Comparison of ENCODE assay signal across 18 cellular contexts in the genomic region with DNA sequence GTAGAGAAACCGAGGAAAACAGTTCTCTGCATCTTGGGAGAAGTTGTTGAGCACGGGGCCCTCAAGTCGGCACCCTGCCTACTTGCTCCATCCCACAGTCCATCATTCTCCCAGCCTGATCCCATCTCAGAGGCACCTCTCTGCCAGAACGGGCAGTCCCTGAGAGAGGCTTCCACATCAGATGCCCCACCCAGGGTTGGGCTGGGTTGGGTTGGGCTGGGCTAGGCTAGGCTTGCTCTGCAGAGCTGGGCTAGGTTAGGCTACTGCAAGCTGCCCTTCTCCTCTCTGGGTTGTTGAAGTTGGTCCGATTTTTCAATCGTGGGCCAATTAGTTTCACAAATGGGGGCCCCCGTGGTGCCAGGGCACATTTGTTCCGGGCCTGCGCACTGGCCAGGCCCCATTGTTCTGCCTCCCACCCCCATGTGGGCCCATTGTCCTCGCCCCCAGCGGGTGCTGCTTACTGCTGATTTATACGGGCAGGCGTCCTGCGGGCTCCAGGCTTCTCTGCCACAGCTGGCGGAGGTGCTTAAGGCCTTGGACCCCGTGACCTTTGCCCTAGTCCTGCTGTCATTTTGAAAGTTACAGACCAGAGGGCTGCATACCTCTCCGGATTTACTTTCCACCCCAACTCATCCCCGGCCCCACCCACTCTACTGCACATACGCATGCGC.
DNase-seq lines count a peak whose midpoint lies in the region; ATAC-seq and TF ChIP-seq lines count a peak whose summit lies in the region.
"Had no signal": no experiment of that assay in that cellular context is flagged by ENCODE, and none has a peak within 500 bp of the region (broad histone marks: within the 10 kb centered on the region; RNA-seq: fewer than 3 reads in every experiment).

No MANE protein-coding gene starts in this region.

- H3K4me1 ChIP-seq in left ventricle myocardium inferior (peaks cover 99% of the 10 kb centered on the region), colonic mucosa (no peaks in the 10 kb centered on the region), right lobe of liver (peaks cover 0 to 5% (median 0%) of the 10 kb centered on the region in 4 donors), upper lobe of right lung (peaks cover 16% of the 10 kb centered on the region), ascending aorta (peaks cover 9 to 62% of the 10 kb centered on the region in 2 donors)

- H3K4me3 ChIP-seq in left ventricle myocardium inferior (no peak overlapping the region), colonic mucosa (no peak overlapping the region), right lobe of liver (no peak overlapping the region), upper lobe of right lung (no peak overlapping the region), ascending aorta (no peak overlapping the region)

- H3K9ac ChIP-seq in colonic mucosa (ENCODE audit: low read depth in 2 of 2, low read length in 2 of 2), result no peak overlapping the region

- DNase-seq in left ventricle myocardium inferior, result peak; percentile 43
- no peak for DNase-seq in cardiac septum (ENCODE audit: low spot score)
- DNase-seq in colonic mucosa, result peak; percentile 34
- DNase-seq in right lobe of liver, result no peak
- no peak for DNase-seq in upper lobe of right lung
- DNase-seq in ascending aorta (ENCODE audit: low spot score in 2 of 2), result no peak
- no peak for DNase-seq in progenitor cell of endocrine pancreas (ENCODE audit: low spot score, unreplicated experiment)
- no peak for DNase-seq in NCI-H510A (lab: John Stamatoyannopoulos, UW)
- DNase-seq: activated CD4-positive, alpha-beta T cell treated with anti-CD3 and anti-CD28 coated beads, Interleukin-2, amount 50 U/mL, for 1 hour; activated naive CD4-positive, alpha-beta T cell; CD4-positive, alpha-beta memory T cell; DND-41; naive thymus-derived CD4-positive, alpha-beta T cell; NCI-H187; NCI-H446 treated with DMSO at 0.1 percent for 48 hours; OCI-M1; T1000 had no signal

- H3K27me3 Mint-ChIP-seq in progenitor cell of endocrine pancreas, result no peaks in the 10 kb centered on the region
- H3K27me3 Mint-ChIP-seq: CD4-positive, alpha-beta memory T cell; stimulated activated naive CD8-positive, alpha-beta T cell treated with anti-CD3 and anti-CD28 coated beads, Interleukin-15, Interleukin-2, amounts not matched to agents 100 ng/mL and 50 ng/mL, for 24 hours had no signal

- H3K4me3 Mint-ChIP-seq in progenitor cell of endocrine pancreas (ENCODE audit: low read depth), result no peak overlapping the region
- H3K4me3 Mint-ChIP-seq: CD4-positive, alpha-beta memory T cell; naive thymus-derived CD4-positive, alpha-beta T cell; stimulated activated naive CD8-positive, alpha-beta T cell treated with anti-CD3 and anti-CD28 coated beads, Interleukin-15, Interleukin-2, amounts not matched to agents 100 ng/mL and 50 ng/mL, for 24 hours had no signal

- no peaks in the 10 kb centered on the region for H3K27me3 ChIP-seq in left ventricle myocardium inferior (ENCODE audit: low read depth)
- no peaks in the 10 kb centered on the region for H3K27me3 ChIP-seq in colonic mucosa
- no peaks in the 10 kb centered on the region for H3K27me3 ChIP-seq in right lobe of liver
- no peaks in the 10 kb centered on the region for H3K27me3 ChIP-seq in upper lobe of right lung
- H3K27me3 ChIP-seq in ascending aorta, result no peaks in the 10 kb centered on the region

- peak; percentile 36 to 59 (median 48) for ATAC-seq in right lobe of liver
- peak; percentile 67 for ATAC-seq in upper lobe of right lung
- ATAC-seq: naive thymus-derived CD4-positive, alpha-beta T cell had no signal

- H3K9me3 ChIP-seq in left ventricle myocardium inferior (replicated peaks) (no peaks in the 10 kb centered on the region), colonic mucosa (no peaks in the 10 kb centered on the region), right lobe of liver (no peaks in the 10 kb centered on the region), upper lobe of right lung (no peaks in the 10 kb centered on the region), ascending aorta (no peaks in the 10 kb centered on the region)

- H3K36me3 ChIP-seq in left ventricle myocardium inferior (peaks cover 5% of the 10 kb centered on the region), colonic mucosa (no peaks in the 10 kb centered on the region), right lobe of liver (peaks cover 0 to 23% (median 3%) of the 10 kb centered on the region in 4 donors), upper lobe of right lung (peaks cover 22% of the 10 kb centered on the region), ascending aorta (peaks cover 10 to 16% of the 10 kb centered on the region in 2 donors)

- H3K27ac ChIP-seq in left ventricle myocardium inferior (replicated peaks) (no peak overlapping the region), colonic mucosa (no peak overlapping the region), right lobe of liver (no peak overlapping the region), upper lobe of right lung (no peak overlapping the region), ascending aorta (peak overlapping the region in 1 of 2 donors; percentile 41)

- no peaks in the 10 kb centered on the region for H3K9me3 Mint-ChIP-seq in progenitor cell of endocrine pancreas (ENCODE audit: low read depth)
- H3K9me3 Mint-ChIP-seq: CD4-positive, alpha-beta memory T cell; naive thymus-derived CD4-positive, alpha-beta T cell; stimulated activated naive CD8-positive, alpha-beta T cell treated with anti-CD3 and anti-CD28 coated beads, Interleukin-15, Interleukin-2, amounts not matched to agents 100 ng/mL and 50 ng/mL, for 24 hours had no signal

- no peak overlapping the region for H3K27ac Mint-ChIP-seq in progenitor cell of endocrine pancreas
- H3K27ac Mint-ChIP-seq: naive thymus-derived CD4-positive, alpha-beta T cell; stimulated activated naive CD8-positive, alpha-beta T cell treated with anti-CD3 and anti-CD28 coated beads, Interleukin-15, Interleukin-2, amounts not matched to agents 100 ng/mL and 50 ng/mL, for 24 hours had no signal

- intact Hi-C loops in left ventricle myocardium inferior (cut with micrococcal nuclease) (no loop called here), cardiac septum (cut with DNase I) (no loop called here), colonic mucosa (cut with DNase I) (no loop called here), right lobe of liver (cut with DNase I) (no loop called here), upper lobe of right lung (cut with DNase I) (no loop called here), ascending aorta (cut with DNase I) (no loop called here)

- no peak for TF ChIP-seq POLR2A in right lobe of liver (IDR thresholded peaks at IDR 0.05)

- no peaks in the 10 kb centered on the region for H3K36me3 Mint-ChIP-seq in progenitor cell of endocrine pancreas (ENCODE audit: insufficient read depth)
- H3K36me3 Mint-ChIP-seq: CD4-positive, alpha-beta memory T cell; naive thymus-derived CD4-positive, alpha-beta T cell had no signal

- WGBS in right lobe of liver (ENCODE audit: insufficient coverage, low coverage, low lambda C conversion rate, missing lambda C conversion rate), result 30% methylated on average over 3 of the region's 20 CpGs

- TF ChIP-seq CTCF in left ventricle myocardium inferior (IDR thresholded peaks at IDR 0.05; ENCODE audit: borderline replicate concordance) (no peak), colonic mucosa (IDR thresholded peaks at IDR 0.05) (no peak), right lobe of liver (IDR thresholded peaks at IDR 0.05) (no peak), upper lobe of right lung (IDR thresholded peaks at IDR 0.05) (no peak), ascending aorta (IDR thresholded peaks at IDR 0.05) (no peak), progenitor cell of endocrine pancreas (IDR thresholded peaks at IDR 0.05; ENCODE audit: unreplicated experiment) (no peak)

- peaks cover 43% of the 10 kb centered on the region for H3K4me1 Mint-ChIP-seq in progenitor cell of endocrine pancreas (ENCODE audit: low read depth)

Comparison
In these comparisons a context has a peak if more than half of its experiments do, and no peak if none do; other contexts are left out.
1. DNase-seq: peak in left ventricle myocardium inferior (single experiment) and colonic mucosa (single experiment); none in cardiac septum (single experiment), right lobe of liver (0 of 3), upper lobe of right lung (single experiment), ascending aorta (0 of 2), progenitor cell of endocrine pancreas (single experiment) and NCI-H510A (single experiment).